Comparison of ENCODE assay signal across 8 cellular contexts in the genomic region with DNA sequence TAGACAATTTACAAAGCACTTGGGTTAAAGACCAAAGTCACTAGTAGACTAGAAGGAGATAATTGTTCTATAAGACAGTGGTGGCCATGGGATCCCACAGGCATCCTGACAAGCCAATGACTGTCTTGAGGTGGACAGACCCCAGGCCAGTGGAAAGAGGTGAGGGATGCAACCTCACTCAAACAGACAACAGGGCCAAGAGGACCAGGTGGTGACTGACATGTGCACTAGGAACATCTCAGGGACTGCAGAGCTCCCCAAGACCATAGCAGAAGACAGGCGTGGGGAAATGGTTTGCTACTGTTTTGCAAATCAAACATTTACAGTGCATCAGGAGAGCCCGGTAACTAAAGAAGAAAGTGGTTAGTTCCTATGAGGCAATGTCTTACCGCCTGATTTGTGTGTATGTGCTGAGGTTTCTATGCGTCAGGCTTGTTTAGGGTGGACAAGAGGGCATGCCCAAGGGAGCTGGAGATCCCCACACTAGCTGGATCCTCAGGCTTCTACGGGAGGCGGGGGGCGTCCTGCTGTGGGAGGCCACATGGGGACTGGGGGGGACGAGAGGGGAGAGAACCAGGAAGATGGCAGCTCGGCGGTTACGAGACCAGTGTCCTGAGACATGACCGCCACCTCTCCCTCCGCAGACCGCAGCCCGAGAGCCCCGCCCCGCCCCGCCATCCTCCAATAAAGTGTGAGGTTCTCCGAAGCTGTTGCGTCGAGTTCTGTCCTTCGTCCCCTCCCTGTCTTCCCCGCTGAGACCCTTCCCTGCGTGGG. TPM values are rescaled to one million over a fixed set of nuclear protein-coding genes. Genes with fewer than 3 reads are reported as not detected.
A peak's percentile ranks its signal among the peaks of the same experiment; 100 is the strongest.
DNase-seq lines count a peak whose midpoint lies in the region; ATAC-seq and TF ChIP-seq lines count a peak whose summit lies in the region.

No MANE protein-coding gene starts in this region.

- CTCF ChIA-PET in naive thymus-derived CD4-positive, alpha-beta T cell (lab: Charles Lee), result no interaction called here

- H3K4me1 Mint-ChIP-seq in naive thymus-derived CD4-positive, alpha-beta T cell, result peaks cover 12 to 25% (median 18%) of the 10 kb centered on the region in 7 donors

- DNase-seq in AG10803 (ENCODE audit: low read depth) (peak; percentile 59), NCI-H526 treated with DMSO at 0.1 percent for 48 hours (lab: John Stamatoyannopoulos, UW) (peak; percentile 75)
- DNase-seq in activated CD8-positive, alpha-beta memory T cell treated with anti-CD3 and anti-CD28 coated beads, Interleukin-2, amount 50 U/mL, for 4 hours, result peak; percentile 50
- DNase-seq in naive thymus-derived CD4-positive, alpha-beta T cell, result peak in 6 of 9 donors; percentile 22 to 34 (median 26)

- peak overlapping the region; percentile 82 to 95 (median 92) for H3K4me3 Mint-ChIP-seq in naive thymus-derived CD4-positive, alpha-beta T cell

- no peaks in the 10 kb centered on the region for H3K9me3 ChIP-seq in naive thymus-derived CD4-positive, alpha-beta T cell (ENCODE audit: control insufficient read depth in 2 of 3, low read length in 3 of 3)
- H3K9me3 ChIP-seq in thymus (ENCODE audit: control insufficient read depth), result no peaks in the 10 kb centered on the region

- peak overlapping the region; percentile 70 for H3K27ac ChIP-seq in naive thymus-derived CD4-positive, alpha-beta T cell (ENCODE audit: low read depth, low read length)
- H3K27ac ChIP-seq in thymus (ENCODE audit: low read depth), result peak overlapping the region; percentile 38

- no peaks in the 10 kb centered on the region for H3K27me3 ChIP-seq in naive thymus-derived CD4-positive, alpha-beta T cell (ENCODE audit: control insufficient read depth in 2 of 2, insufficient read depth in 2 of 2, low read length in 2 of 2)
- H3K27me3 ChIP-seq in thymus (ENCODE audit: control insufficient read depth, insufficient read depth), result no peaks in the 10 kb centered on the region

- peaks cover 0 to 31% (median 4%) of the 10 kb centered on the region in 3 experiments for H3K36me3 ChIP-seq in naive thymus-derived CD4-positive, alpha-beta T cell (ENCODE audit: control insufficient read depth in 2 of 3, insufficient read depth in 3 of 3, low read length in 3 of 3)
- H3K36me3 ChIP-seq in thymus (ENCODE audit: control insufficient read depth, insufficient read depth), result peaks cover 36% of the 10 kb centered on the region

- intact Hi-C loops in naive thymus-derived CD4-positive, alpha-beta T cell (cut with micrococcal nuclease), result loop anchor here (1.0 to 5.0 kb wide), 8 partner anchors 112 to 393 kb away; a partner anchor contains a TSS

- 3% methylated on average over 24 of the region's 24 CpGs for WGBS in thymus

- no peaks in the 10 kb centered on the region for H3K9me3 Mint-ChIP-seq in naive thymus-derived CD4-positive, alpha-beta T cell

- H3K4me1 ChIP-seq in naive thymus-derived CD4-positive, alpha-beta T cell (ENCODE audit: control insufficient read depth in 2 of 2, insufficient read depth in 2 of 2, low read length in 2 of 2), result peaks cover 4 to 11% of the 10 kb centered on the region in 2 donors
- peaks cover 10% of the 10 kb centered on the region for H3K4me1 ChIP-seq in thymus (ENCODE audit: control insufficient read depth, insufficient read depth, low read length)

- ATAC-seq in GM18861 (IDR thresholded peaks at IDR 0.05; ENCODE audit: unreplicated experiment) (peak; percentile 17), HG03064 (IDR thresholded peaks at IDR 0.05; ENCODE audit: low read depth, unreplicated experiment) (peak; percentile 25), esophagus mucosa (peak; percentile 49)
- peak; percentile 64 for ATAC-seq in naive thymus-derived CD4-positive, alpha-beta T cell

- H3K27me3 Mint-ChIP-seq in naive thymus-derived CD4-positive, alpha-beta T cell, result no peaks in the 10 kb centered on the region

- POLR2A ChIA-PET in naive thymus-derived CD4-positive, alpha-beta T cell (lab: Charles Lee), result interaction anchor here (0.5 to 1.5 kb wide), 6 partner anchors 25 to 272 kb away, joined by 3 to 4 read pairs (median 3); no protein-coding TSS in a partner anchor

- no peak for TF ChIP-seq CTCF in AG10803 (conservative IDR thresholded peaks at IDR 0.05; ENCODE audit: low read length)

- peaks cover 0 to 18% (median 3%) of the 10 kb centered on the region in 5 donors for H3K36me3 Mint-ChIP-seq in naive thymus-derived CD4-positive, alpha-beta T cell

- peak overlapping the region; percentile 69 to 90 (median 79) for H3K27ac Mint-ChIP-seq in naive thymus-derived CD4-positive, alpha-beta T cell

- H3K4me3 ChIP-seq in AG10803 (ENCODE audit: low read length), result peak overlapping the region; percentile 79
- peak overlapping the region; percentile 91 for H3K4me3 ChIP-seq in naive thymus-derived CD4-positive, alpha-beta T cell (ENCODE audit: low read length)
- peak overlapping the region; percentile 78 for H3K4me3 ChIP-seq in thymus (ENCODE audit: low read length)

RNA-seq across cellular contexts. Expression of a gene that starts 0.6 kb away (rescaled TPM):
- 36.5 TPM for total RNA-seq in esophagus mucosa
- total RNA-seq in naive thymus-derived CD4-positive, alpha-beta T cell, result 10 to 100 TPM; 22.2 to 41.6 (median 29.5) TPM
- polyA plus RNA-seq in naive thymus-derived CD4-positive, alpha-beta T cell, result 10 to 100 TPM; 71.6 to 94.2 TPM
- polyA plus RNA-seq in thymus, result 40.5 TPM

RNA-seq across cellular contexts. Expression of a gene that starts 1.8 kb away (rescaled TPM):
- not detected for total RNA-seq in esophagus mucosa
- 1 to 10 TPM in 4 of 5 experiments, under 1 TPM in 1; 0.88 to 2.9 (median 1.4) TPM for total RNA-seq in naive thymus-derived CD4-positive, alpha-beta T cell
- polyA plus RNA-seq in naive thymus-derived CD4-positive, alpha-beta T cell, result not detected
- 0.66 TPM for polyA plus RNA-seq in thymus

RNA-seq across cellular contexts. Expression of a gene that starts 26.2 kb away (rescaled TPM):
- total RNA-seq in esophagus mucosa, result not detected
- total RNA-seq in naive thymus-derived CD4-positive, alpha-beta T cell, result 1 to 10 TPM in 2 of 5 experiments, not detected in 3; 1.8 to 2.3 TPM
- polyA plus RNA-seq in naive thymus-derived CD4-positive, alpha-beta T cell, result 1 to 10 TPM; 1.2 to 1.4 TPM
- polyA plus RNA-seq in thymus, result 3.6 TPM

RNA-seq across cellular contexts. Expression of a gene that starts 39.3 kb away (rescaled TPM):
- not detected for total RNA-seq in esophagus mucosa
- total RNA-seq in naive thymus-derived CD4-positive, alpha-beta T cell, result under 1 TPM in 1 of 5 experiments, not detected in 4; 0.89 TPM
- not detected for polyA plus RNA-seq in naive thymus-derived CD4-positive, alpha-beta T cell
- 5.2 TPM for polyA plus RNA-seq in thymus

Comparison
In these comparisons a context has a peak if more than half of its experiments do, and no peak if none do; other contexts are left out.
1. Peak in every context shown above with its lines: DNase-seq, ATAC-seq, H3K4me3 ChIP-seq and H3K27ac ChIP-seq.